Comparison of ENCODE assay signal across 12 cellular contexts in genomic region chr11:102225689-102226562, GRCh38.
DNase-seq lines count a peak whose midpoint lies in the region; FAIRE-seq and TF ChIP-seq lines count a peak whose summit lies in the region.
"Had no signal": no experiment of that assay in that cellular context is flagged by ENCODE, and none has a peak within 500 bp of the region (broad histone marks: within the 10 kb centered on the region; RNA-seq: fewer than 3 reads in every experiment).

No MANE protein-coding gene starts in this region.

- no peaks in the 10 kb centered on the region for H3K9me3 Mint-ChIP-seq in Caco-2 (ENCODE audit: unreplicated experiment)
- H3K9me3 Mint-ChIP-seq in neural progenitor cell, result no peaks in the 10 kb centered on the region

- H3F3A ChIP-seq in neural progenitor cell (ENCODE audit: low read depth), result no peaks in the 10 kb centered on the region

- H3K4me1 ChIP-seq in Caco-2 (peaks cover 58% of the 10 kb centered on the region), endothelial cell of umbilical vein (ENCODE audit: control insufficient read depth, extremely low read depth, insufficient read depth, low read length) (peaks cover 24% of the 10 kb centered on the region), neural progenitor cell (peaks cover 29% of the 10 kb centered on the region), kidney (ENCODE audit: control insufficient read depth in 1 of 2, insufficient read depth in 1 of 2, low read depth in 1 of 2, low read length in 2 of 2) (peaks cover 5 to 20% of the 10 kb centered on the region in 2 donors)

- FAIRE-seq in endothelial cell of umbilical vein (lab: Jason Lieb, UNC), result peak; percentile 87
- no peak for FAIRE-seq in kidney (lab: Jason Lieb, UNC)
- FAIRE-seq: small intestine had no signal

- TF ChIP-seq POLR2A in endothelial cell of umbilical vein (IDR thresholded peaks at IDR 0.05; ENCODE audit: low read depth, low read length), result peak; percentile 40

- POLR2A ChIA-PET in Caco-2 (lab: Charles Lee), result interaction anchor here (0.5 kb wide), 1 partner anchor 26 kb away, joined by 3 read pairs; no protein-coding TSS in a partner anchor
- POLR2A ChIA-PET in endothelial cell of umbilical vein (lab: Charles Lee), result interaction anchor here (0.7 to 1.9 kb wide), 2 partner anchors 9 to 220 kb away, joined by 3 to 5 read pairs; no protein-coding TSS in a partner anchor

- H3K36me3 ChIP-seq in Caco-2 (ENCODE audit: control insufficient read depth, insufficient read depth, low read length) (peaks cover 4% of the 10 kb centered on the region), endothelial cell of umbilical vein (ENCODE audit: control insufficient read depth in 2 of 2, extremely low read depth in 1 of 2, insufficient read depth in 2 of 2, low read length in 2 of 2) (peaks cover 0 to 5% of the 10 kb centered on the region in 2 experiments), neural progenitor cell (no peaks in the 10 kb centered on the region), kidney (ENCODE audit: control insufficient read depth in 1 of 2, insufficient read depth in 2 of 2, low read length in 2 of 2) (peaks cover 2 to 17% of the 10 kb centered on the region in 2 donors)

- H3K4me1 Mint-ChIP-seq in Caco-2 (ENCODE audit: low read depth, unreplicated experiment) (peaks cover 54% of the 10 kb centered on the region), neural progenitor cell (peaks cover 28% of the 10 kb centered on the region)

- H3K79me2 ChIP-seq in endothelial cell of umbilical vein (ENCODE audit: control insufficient read depth, insufficient read depth, low read length), result no peaks in the 10 kb centered on the region
- H3K79me2 ChIP-seq in neural progenitor cell (ENCODE audit: low read depth), result no peaks in the 10 kb centered on the region

- H3K4me3 ChIP-seq in Caco-2 (ENCODE audit: low read depth, low read length), result no peak overlapping the region
- H3K4me3 ChIP-seq in endothelial cell of umbilical vein (replicated peaks in 1 of 3; ENCODE audit: insufficient read depth in 1 of 3, low read depth in 1 of 3, low read length in 3 of 3), result no peak overlapping the region
- no peak overlapping the region for H3K4me3 ChIP-seq in neural progenitor cell
- no peak overlapping the region for H3K4me3 ChIP-seq in kidney (ENCODE audit: low read length in 2 of 2)
- H3K4me3 ChIP-seq: thyroid gland had no signal

- H3K9me3 ChIP-seq in Caco-2 (no peaks in the 10 kb centered on the region), endothelial cell of umbilical vein (replicated peaks; ENCODE audit: control insufficient read depth, insufficient read depth, low read length) (no peaks in the 10 kb centered on the region), neural progenitor cell (ENCODE audit: low read depth) (no peaks in the 10 kb centered on the region), kidney (ENCODE audit: control insufficient read depth in 1 of 2, low read length in 2 of 2) (no peaks in the 10 kb centered on the region)
- H3K9me3 ChIP-seq: thyroid gland had no signal

- H3K36me3 Mint-ChIP-seq in Caco-2 (ENCODE audit: insufficient read depth, unreplicated experiment), result peaks cover 90% of the 10 kb centered on the region
- peaks cover 47% of the 10 kb centered on the region for H3K36me3 Mint-ChIP-seq in neural progenitor cell

- H3K27me3 ChIP-seq in Caco-2 (replicated peaks; ENCODE audit: control insufficient read depth, insufficient read depth, low read length) (no peaks in the 10 kb centered on the region), endothelial cell of umbilical vein (ENCODE audit: control insufficient read depth in 2 of 2, insufficient read depth in 2 of 2, low read length in 2 of 2) (no peaks in the 10 kb centered on the region), neural progenitor cell (no peaks in the 10 kb centered on the region)
- H3K27me3 ChIP-seq: thyroid gland had no signal

- CTCF ChIA-PET in Caco-2 (lab: Charles Lee) (no interaction called here), endothelial cell of umbilical vein (lab: Charles Lee) (interaction anchor here (0.7 to 2.1 kb wide), 7 partner anchors 8 to 165 kb away, joined by 3 to 8 read pairs (median 5); no protein-coding TSS in a partner anchor)

- dilution Hi-C loops in endothelial cell of umbilical vein (cut with MboI; ENCODE audit: extremely low pct_ligation_motif_present, low sequenced_read_pairs), result no loop called here

- peak overlapping the region; percentile 55 for H3K27ac Mint-ChIP-seq in Caco-2 (ENCODE audit: unreplicated experiment)
- H3K27ac Mint-ChIP-seq in neural progenitor cell, result peak overlapping the region; percentile 5

- H3K9ac ChIP-seq in endothelial cell of umbilical vein (replicated peaks; ENCODE audit: extremely low read depth, insufficient read depth, low read length), result peak overlapping the region; percentile 35
- H3K9ac ChIP-seq in neural progenitor cell, result no peak overlapping the region
- no peak overlapping the region for H3K9ac ChIP-seq in kidney (ENCODE audit: low read length in 2 of 2)

- BruUV-seq in Caco-2 (replicated peaks; lab: Mats Ljungman, UMichigan) (no TSS peak), endothelial cell of umbilical vein (replicated peaks; lab: Mats Ljungman, UMichigan) (no TSS peak)

- TF ChIP-seq CTCF in Caco-2 (IDR thresholded peaks at IDR 0.05; ENCODE audit: insufficient read depth in 1 of 2, low read depth in 1 of 2, low read length in 1 of 2, severe bottlenecking in 1 of 2, unreplicated experiment in 1 of 2), result no peak
- TF ChIP-seq CTCF in endothelial cell of umbilical vein (IDR thresholded peaks at IDR 0.05; ENCODE audit: extremely low read depth in 1 of 2, insufficient read depth in 1 of 2, low read depth in 1 of 2, low read length in 2 of 2), result no peak
- TF ChIP-seq CTCF in neural progenitor cell (IDR thresholded peaks at IDR 0.05), result no peak
- TF ChIP-seq CTCF in kidney (IDR thresholded peaks at IDR 0.05; ENCODE audit: borderline replicate concordance, extremely low read depth, insufficient read depth), result no peak

- H4K20me1 ChIP-seq in endothelial cell of umbilical vein (replicated peaks; ENCODE audit: control insufficient read depth, extremely low read depth, insufficient read depth, low read length), result no peaks in the 10 kb centered on the region
- H4K20me1 ChIP-seq in neural progenitor cell (ENCODE audit: low read depth), result peaks cover 15% of the 10 kb centered on the region

- DNase-seq in Caco-2 (no peak), endothelial cell of umbilical vein (ENCODE audit: low read depth, low spot score) (peak; percentile 87), neural progenitor cell (ENCODE audit: low spot score) (no peak), kidney (no peak), mucosa of gallbladder (ENCODE audit: low spot score) (no peak), NCI-H1105 treated with DMSO at 0.1 percent for 48 hours (lab: John Stamatoyannopoulos, UW) (no peak)
- DNase-seq in activated naive CD4-positive, alpha-beta T cell treated with anti-CD3 and anti-CD28 coated beads, Interleukin-2, amount 50 U/mL, for 16 hours, result no peak
- DNase-seq: activated effector memory CD4-positive, alpha-beta T cell treated with anti-CD3 and anti-CD28 coated beads, Interleukin-2, amount 50 U/mL, for 16 hours; NCI-H1694; thyroid gland had no signal

- H2AFZ ChIP-seq in endothelial cell of umbilical vein (ENCODE audit: low read depth, low read length), result peak overlapping the region; percentile 9
- H2AFZ ChIP-seq in neural progenitor cell (replicated peaks), result no peak overlapping the region

- H3K27ac ChIP-seq in endothelial cell of umbilical vein (ENCODE audit: insufficient read depth, low read depth, low read length) (peak overlapping the region; percentile 54), neural progenitor cell (no peak overlapping the region), kidney (ENCODE audit: low read depth in 2 of 2, low read length in 2 of 2) (no peak overlapping the region)
- H3K27ac ChIP-seq: thyroid gland had no signal

- H3K27me3 Mint-ChIP-seq in Caco-2 (ENCODE audit: insufficient read depth, unreplicated experiment) (no peaks in the 10 kb centered on the region), neural progenitor cell (ENCODE audit: insufficient read depth, low read depth) (no peaks in the 10 kb centered on the region)

- H3K4me2 ChIP-seq in endothelial cell of umbilical vein (ENCODE audit: insufficient read depth, low read length) (peak overlapping the region; percentile 58), neural progenitor cell (peak overlapping the region; percentile 29)

- intact Hi-C loops in Caco-2 (cut with micrococcal nuclease; ENCODE audit: unreplicated experiment) (no loop called here), endothelial cell of umbilical vein (cut with micrococcal nuclease) (loop anchor here (1.0 to 10.0 kb wide), 6 partner anchors 43 to 361 kb away; partner anchors contain the start of gene YAP1), kidney (cut with DNase I) (no loop called here)

- H3K4me3 Mint-ChIP-seq in Caco-2 (ENCODE audit: unreplicated experiment), result no peak overlapping the region
- H3K4me3 Mint-ChIP-seq in neural progenitor cell, result no peak overlapping the region

- H3K9me1 ChIP-seq in endothelial cell of umbilical vein (replicated peaks; ENCODE audit: control insufficient read depth, extremely low read depth, insufficient read depth, low read length), result no peaks in the 10 kb centered on the region

TF ChIP-seq in PFSK-1, 5 proteins besides CTCF, POLR2A, EP300 and RAD21 (continues in another document):
- no peak for TF ChIP-seq SIN3A (IDR thresholded peaks at IDR 0.05; ENCODE audit: borderline replicate concordance, insufficient read depth, low read length)
- TF ChIP-seq POLR2AphosphoS5 (IDR thresholded peaks at IDR 0.05; ENCODE audit: low read depth, low read length), result peak; percentile 35; the same call in 1 of the 2 replicates
- no peak for TF ChIP-seq TAF1 (IDR thresholded peaks at IDR 0.05; ENCODE audit: borderline replicate concordance, insufficient read depth, low read length)
- no peak for TF ChIP-seq FOXP2 (optimal IDR thresholded peaks at IDR 0.05; ENCODE audit: borderline replicate concordance, extremely low read depth, extremely low read length, insufficient read depth)

TF ChIP-seq in endothelial cell of umbilical vein, 7 proteins besides CTCF, POLR2A, EP300 and RAD21:
- TF ChIP-seq MYC (IDR thresholded peaks at IDR 0.05; ENCODE audit: low read depth, low read length) (peak; percentile 73), GATA2 (IDR thresholded peaks at IDR 0.05; ENCODE audit: insufficient read depth, insufficient read length, low read depth, low read length) (peak; percentile 63), FOS (IDR thresholded peaks at IDR 0.05; ENCODE audit: borderline replicate concordance, insufficient read depth, low read length) (peak; percentile 80), JUN (IDR thresholded peaks at IDR 0.05; ENCODE audit: borderline replicate concordance, insufficient read depth, insufficient read length, low read depth) (no peak), EZH2 (IDR thresholded peaks at IDR 0.05; ENCODE audit: borderline replicate concordance, low read depth, low read length, severe bottlenecking) (no peak), POLR2AphosphoS5 (IDR thresholded peaks at IDR 0.05; ENCODE audit: insufficient read depth, low read depth, low read length) (peak; percentile 72), MAX (IDR thresholded peaks at IDR 0.05; ENCODE audit: insufficient read depth, insufficient read length) (peak; percentile 45)
